Comparison of ENCODE assay signal across 19 cellular contexts in the genomic region with DNA sequence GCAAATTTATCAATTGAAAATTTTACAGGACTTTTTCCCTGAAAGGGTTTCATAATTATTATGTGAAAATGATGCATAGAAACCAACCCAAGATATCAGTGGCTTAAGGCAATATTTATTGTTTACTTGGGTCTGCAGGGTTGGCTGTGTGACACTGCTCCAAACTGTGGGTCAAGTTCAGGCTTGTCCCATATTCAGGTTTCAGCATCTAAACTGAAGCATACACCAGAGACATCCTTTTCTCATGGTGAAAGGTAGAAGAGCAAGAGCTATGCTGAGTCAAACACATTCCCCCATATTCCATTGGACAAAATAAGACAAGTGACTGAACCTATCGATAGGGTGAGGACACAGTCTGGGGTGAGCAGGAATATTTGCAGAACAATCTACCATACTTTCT.
A peak's percentile ranks its signal among the peaks of the same experiment; 100 is the strongest.
DNase-seq lines count a peak whose midpoint lies in the region; ATAC-seq, FAIRE-seq and TF ChIP-seq lines count a peak whose summit lies in the region.
"Had no signal": no experiment of that assay in that cellular context is flagged by ENCODE, and none has a peak within 500 bp of the region (broad histone marks: within the 10 kb centered on the region; RNA-seq: fewer than 3 reads in every experiment).

No MANE protein-coding gene starts in this region.

- no peak overlapping the region for H2BK120ac ChIP-seq in H1 (replicated peaks; ENCODE audit: low read depth, low read length)

- no peak overlapping the region for H3K14ac ChIP-seq in H1 (ENCODE audit: insufficient read length)

- H2AFZ ChIP-seq in H1 (ENCODE audit: low read length) (no peak overlapping the region), parathyroid adenoma (peak overlapping the region; percentile 54)
- H2AFZ ChIP-seq: PC-9 had no signal

- WGBS in H1 (ENCODE audit: extremely low coverage in 1 of 2, insufficient coverage in 1 of 2, insufficient read length in 1 of 2, insufficient replicate concordance in 2 of 2, low coverage in 1 of 2, low lambda C conversion rate in 2 of 2, missing lambda C conversion rate in 1 of 2), 2 experiments = 92% methylated on average over 1 of the region's 1 CpG; no CpG with 5 or more reads in 1 of the 2 experiments

- H3K27ac ChIP-seq in H1 (ENCODE audit: low read depth, low read length) (no peak overlapping the region), parathyroid adenoma (peak overlapping the region; percentile 39)
- H3K27ac ChIP-seq: 22Rv1, KMS-11, PC-9, SJSA1 had no signal

- H3K4me3 ChIP-seq in H1 (ENCODE audit: extremely low read depth in 1 of 4, insufficient read depth in 2 of 4, low read depth in 3 of 4, low read length in 4 of 4) = no peak overlapping the region
- H3K4me3 ChIP-seq in parathyroid adenoma (ENCODE audit: low read depth, low read length) = no peak overlapping the region
- H3K4me3 ChIP-seq: PC-9, SJSA1 had no signal

- no peaks in the 10 kb centered on the region for H3K9me3 ChIP-seq in H1 (ENCODE audit: insufficient read depth in 2 of 2, low read depth in 1 of 2, low read length in 1 of 2)
- no peaks in the 10 kb centered on the region for H3K9me3 ChIP-seq in parathyroid adenoma (ENCODE audit: control insufficient read depth, low read length)

- TF ChIP-seq POLR2A in H1 (IDR thresholded peaks at IDR 0.05; ENCODE audit: control extremely low read depth in 1 of 2, low read depth in 2 of 2, low read length in 2 of 2) = no peak

- H2BK12ac ChIP-seq in H1 (ENCODE audit: low read depth, low read length) = no peak overlapping the region

- H3K27ac Mint-ChIP-seq in CD14-positive monocyte = no peak overlapping the region
- H3K27ac Mint-ChIP-seq: B cell; CD4-positive, alpha-beta T cell had no signal

- H3K9ac ChIP-seq in H1 (replicated peaks in 1 of 4; ENCODE audit: extremely low read depth in 1 of 4, low read depth in 3 of 4, low read length in 3 of 4) = no peak overlapping the region
- no peak overlapping the region for H3K9ac ChIP-seq in parathyroid adenoma
- H3K9ac ChIP-seq: KMS-11 had no signal

- CTCF ChIA-PET in H1 (lab: Charles Lee; ENCODE audit: partially characterized antibody) = interaction anchor here (1.0 to 2.1 kb wide), 6 partner anchors 12 to 92 kb away, joined by 3 to 8 read pairs (median 4); no protein-coding TSS in a partner anchor

- no peak overlapping the region for H4K5ac ChIP-seq in H1 (ENCODE audit: insufficient read length, low read depth, low read length)

- no peak overlapping the region for H4K8ac ChIP-seq in H1 (ENCODE audit: extremely low read depth, insufficient read depth, low read length)

- no peak overlapping the region for H3K4ac ChIP-seq in H1 (replicated peaks; ENCODE audit: insufficient read length, low read depth, low read length)

- H3K56ac ChIP-seq in H1 (replicated peaks; ENCODE audit: insufficient read length, low read depth, low read length) = no peak overlapping the region

- H3K79me1 ChIP-seq in H1 (ENCODE audit: low read depth, low read length) = no peaks in the 10 kb centered on the region

- no peak overlapping the region for H3K23ac ChIP-seq in H1 (ENCODE audit: insufficient read length)

- POLR2A ChIA-PET in H1 (lab: Charles Lee; ENCODE audit: partially characterized antibody) = interaction anchor here (1.0 to 1.1 kb wide), 2 partner anchors 22 to 27 kb away, joined by 3 read pairs; no protein-coding TSS in a partner anchor

- ATAC-seq in HG03457 (IDR thresholded peaks at IDR 0.05; ENCODE audit: unreplicated experiment) = no peak

- DNase-seq in NCI-H1105 treated with DMSO at 0.1 percent for 48 hours (lab: John Stamatoyannopoulos, UW) = peak; percentile 8
- no peak for DNase-seq in NCI-H1105 (lab: John Stamatoyannopoulos, UW)
- DNase-seq in HPDE6-E6E7 (ENCODE audit: extremely low spot score) = peak; percentile 21
- no peak for DNase-seq in H1 (ENCODE audit: low read depth in 1 of 2, low spot score in 2 of 2)
- DNase-seq in CD14-positive monocyte (ENCODE audit: low spot score) = no peak
- no peak for DNase-seq in NK-92 (lab: John Stamatoyannopoulos, UW; ENCODE audit: unreplicated experiment)
- DNase-seq: CD4-positive, alpha-beta T cell; DMS79; NCI-H1092 treated with DMSO at 0.1 percent for 48 hours; NCI-H187 treated with DMSO at 0.1 percent for 48 hours; NCI-H2171; NCI-H748 treated with DMSO at 0.1 percent for 48 hours; PC-9 had no signal

- no peaks in the 10 kb centered on the region for H3K4me1 ChIP-seq in H1 (replicated peaks in 1 of 4; ENCODE audit: control insufficient read depth in 3 of 4, insufficient read depth in 4 of 4, low read length in 3 of 4)
- H3K4me1 ChIP-seq in parathyroid adenoma = peaks cover 10% of the 10 kb centered on the region

- TF ChIP-seq CTCF in H1 (IDR thresholded peaks at IDR 0.05; ENCODE audit: control extremely low read depth in 1 of 3, insufficient read depth in 1 of 3, low read depth in 1 of 3, low read length in 3 of 3) (no peak), parathyroid adenoma (IDR thresholded peaks at IDR 0.05) (no peak), CD14-positive monocyte (IDR thresholded peaks at IDR 0.05) (no peak)

- H3K27me3 ChIP-seq in H1 (replicated peaks in 1 of 4; ENCODE audit: control insufficient read depth in 3 of 4, extremely low read depth in 1 of 4, insufficient read depth in 3 of 4, low read length in 3 of 4) (no peaks in the 10 kb centered on the region), parathyroid adenoma (ENCODE audit: control insufficient read depth, insufficient read depth, low read length) (no peaks in the 10 kb centered on the region)
- H3K27me3 ChIP-seq: SJSA1 had no signal

- H2AK5ac ChIP-seq in H1 (ENCODE audit: low read depth, low read length) = no peak overlapping the region

- no peak overlapping the region for H3K18ac ChIP-seq in H1 (ENCODE audit: extremely low read depth, low read length)

- H3K79me2 ChIP-seq in H1 (ENCODE audit: control insufficient read depth in 1 of 2, insufficient read depth in 2 of 2, low read length in 2 of 2) (no peaks in the 10 kb centered on the region), parathyroid adenoma (peaks cover 6% of the 10 kb centered on the region)

- peaks cover 0 to 2% (median 0%) of the 10 kb centered on the region in 3 donors for H3K27me3 Mint-ChIP-seq in CD14-positive monocyte (ENCODE audit: low read depth in 3 of 3)
- H3K27me3 Mint-ChIP-seq: B cell; CD4-positive, alpha-beta T cell had no signal

- no peak overlapping the region for H2BK20ac ChIP-seq in H1 (ENCODE audit: low read length)

- no peak overlapping the region for H4K91ac ChIP-seq in H1 (replicated peaks; ENCODE audit: insufficient read length, low read length)

- peaks cover 4% of the 10 kb centered on the region for H3K4me1 Mint-ChIP-seq in CD14-positive monocyte
- H3K4me1 Mint-ChIP-seq: B cell had no signal

- no peak for FAIRE-seq in H1 (lab: Jason Lieb, UNC)

- H3K4me2 ChIP-seq in H1 (ENCODE audit: insufficient read depth in 1 of 2, low read depth in 2 of 2, low read length in 2 of 2) (no peak overlapping the region), parathyroid adenoma (ENCODE audit: low read length) (no peak overlapping the region)
- H3K4me2 ChIP-seq: KMS-11, PC-9 had no signal

- intact Hi-C loops in CD14-positive monocyte (cut with micrococcal nuclease) = no loop called here

- H3K36me3 Mint-ChIP-seq in CD14-positive monocyte = peaks cover 22 to 26% of the 10 kb centered on the region in 2 donors

- H2BK15ac ChIP-seq in H1 (ENCODE audit: low read length) = no peak overlapping the region

- H3K23me2 ChIP-seq in H1 (ENCODE audit: low read depth, low read length) = no peaks in the 10 kb centered on the region

- no peak for TF ChIP-seq EP300 in H1 (IDR thresholded peaks at IDR 0.05; ENCODE audit: borderline replicate concordance in 1 of 2, low read depth in 2 of 2, low read length in 2 of 2)

- no peak for TF ChIP-seq RAD21 in H1 (IDR thresholded peaks at IDR 0.05 in 1 of 2, conservative IDR thresholded peaks at IDR 0.05 in 1 of 2; ENCODE audit: low read depth in 2 of 2, low read length in 2 of 2)

- H3K36me3 ChIP-seq in H1 (ENCODE audit: control insufficient read depth in 2 of 4, insufficient read depth in 4 of 4, low read length in 3 of 4) (peaks cover 0 to 8% (median 2%) of the 10 kb centered on the region in 4 experiments; a peak in 5 of 8 replicates), parathyroid adenoma (ENCODE audit: control insufficient read depth, insufficient read depth, low read length) (no peaks in the 10 kb centered on the region)

- H2BK5ac ChIP-seq in H1 (ENCODE audit: low read depth, low read length) = peak overlapping the region; percentile 2; the same call in 1 of the 2 replicates

- H3K9me3 Mint-ChIP-seq in CD14-positive monocyte = peaks cover 1 to 6% (median 4%) of the 10 kb centered on the region in 7 donors
- H3K9me3 Mint-ChIP-seq: CD4-positive, alpha-beta T cell had no signal

- H4K20me1 ChIP-seq in H1 (replicated peaks in 1 of 2; ENCODE audit: control insufficient read depth in 1 of 2, insufficient read depth in 2 of 2, low read length in 2 of 2) = no peaks in the 10 kb centered on the region

- H3K4me3 Mint-ChIP-seq in CD14-positive monocyte = no peak overlapping the region
- H3K4me3 Mint-ChIP-seq: B cell; CD4-positive, alpha-beta T cell had no signal

TF ChIP-seq in H1, 55 proteins besides CTCF, POLR2A, EP300 and RAD21 (continues in another document):
- TF ChIP-seq GTF2F1 (IDR thresholded peaks at IDR 0.05; ENCODE audit: borderline replicate concordance, low read depth, low read length) = no peak
- TF ChIP-seq SUZ12 (IDR thresholded peaks at IDR 0.05; ENCODE audit: low read length) = no peak
- no peak for TF ChIP-seq KDM5A (IDR thresholded peaks at IDR 0.05; ENCODE audit: low read length)
- no peak for TF ChIP-seq HDAC6 (IDR thresholded peaks at IDR 0.05; ENCODE audit: low read depth, low read length)
- no peak for TF ChIP-seq ZNF274 (IDR thresholded peaks at IDR 0.05; ENCODE audit: borderline replicate concordance, extremely low read depth, low read length)

Comparison
In these comparisons a context has a peak if more than half of its experiments do, and no peak if none do; other contexts are left out.
1. DNase-seq: peak in NCI-H1105 treated with DMSO at 0.1 percent for 48 hours (single experiment) and HPDE6-E6E7 (single experiment); none in NCI-H1105 (single experiment), H1 (0 of 2), CD14-positive monocyte (single experiment) and NK-92 (single experiment).